9 cellular contexts compared by ENCODE assay signal in the genomic region with DNA sequence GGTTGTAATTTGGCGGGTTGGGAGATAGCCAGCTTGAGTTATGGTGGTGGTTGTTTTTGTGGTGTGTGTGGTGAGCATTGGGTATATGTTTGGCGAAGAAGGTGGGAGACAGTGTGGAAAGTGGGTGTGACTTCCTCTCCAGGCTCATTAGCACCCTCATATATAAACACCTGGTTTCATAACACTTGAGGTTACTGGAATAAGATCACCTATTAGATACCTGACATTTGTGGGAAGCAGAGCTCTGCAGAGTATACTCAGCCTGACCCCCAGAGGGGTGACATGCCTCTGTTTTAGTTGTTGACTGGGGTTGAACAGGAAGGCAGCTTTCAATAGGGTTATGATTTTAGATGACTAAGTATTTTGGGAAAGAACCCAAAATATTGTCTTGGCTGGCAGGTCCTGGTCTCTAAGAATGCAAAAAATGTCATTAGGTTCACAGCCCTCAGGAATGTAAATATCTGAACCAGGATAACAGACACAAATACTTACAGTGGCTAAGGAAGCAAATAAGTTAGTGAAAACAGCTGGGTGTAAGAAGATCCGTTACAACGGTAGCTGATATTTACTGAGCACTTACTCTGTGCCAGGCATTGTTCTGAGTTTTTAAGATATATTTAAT. TPM values are rescaled to one million over a fixed set of nuclear protein-coding genes. Genes with fewer than 3 reads are reported as not detected.
DNase-seq lines count a peak whose midpoint lies in the region; TF ChIP-seq lines count a peak whose summit lies in the region.
"Had no signal": no experiment of that assay in that cellular context is flagged by ENCODE, and none has a peak within 500 bp of the region (broad histone marks: within the 10 kb centered on the region; RNA-seq: fewer than 3 reads in every experiment).

No MANE protein-coding gene starts in this region.

- H3K27me3 ChIP-seq in AG04450 (ENCODE audit: control insufficient read depth, insufficient read depth, low read length) = no peaks in the 10 kb centered on the region

- H3K27ac ChIP-seq in AG04450 (ENCODE audit: low read depth, low read length) = peak overlapping the region; percentile 31

- H3K9me3 ChIP-seq in AG04450 (ENCODE audit: control insufficient read depth, insufficient read depth, low read length) = no peaks in the 10 kb centered on the region; the same call in 1 of the 2 replicates

- TF ChIP-seq CTCF in AG04450 (IDR thresholded peaks at IDR 0.05; ENCODE audit: low read depth, low read length) = no peak

- H3K4me3 ChIP-seq in AG04450 (ENCODE audit: low read depth, low read length) = no peak overlapping the region

- CTCF ChIA-PET in AG04450 (lab: Charles Lee) = interaction anchor here (1.0 to 2.0 kb wide), 2 partner anchors 10 to 76 kb away, joined by 7 to 8 read pairs; no protein-coding TSS in a partner anchor

- POLR2A ChIA-PET in AG04450 (lab: Yijun Ruan, JAX) = interaction anchor here (0.9 to 1.9 kb wide), 4 partner anchors 10 to 99 kb away, joined by 4 to 12 read pairs (median 6); no protein-coding TSS in a partner anchor

- DNase-seq in AG04450 (ENCODE audit: low read depth, low spot score) (peak; percentile 74), NCI-H226 (peak; percentile 86), dermis microvascular lymphatic vessel endothelial cell (ENCODE audit: low read depth in 2 of 2) (peak; percentile 27 to 95), myocyte (ENCODE audit: low read depth) (peak; percentile 78), NCI-H524 (lab: John Stamatoyannopoulos, UW) (no peak), inferior parietal cortex (ENCODE audit: extremely low spot score) (no peak), C1 segment of cervical spinal cord (lab: John Stamatoyannopoulos, UW) (no peak)
- DNase-seq in stimulated activated CD4-positive, alpha-beta T cell treated with anti-CD3 and anti-CD28 coated beads, Interleukin-4, amount 100 ng/mL, for 4 hours = no peak
- DNase-seq: NCI-H2081 had no signal

RNA-seq across cellular contexts. Expression of gene EFCAB13, which starts 18.3 kb away (rescaled TPM):
- polyA plus RNA-seq in AG04450 (2011; rRNA removed) = 0.84 and 1.6 TPM in 2 replicates
- 0.55 and 1.5 TPM in 2 replicates for polyA minus RNA-seq in AG04450 (2011; rRNA and poly(A)+ RNA removed)
- total RNA-seq in dermis microvascular lymphatic vessel endothelial cell (2.3 and 4.2 TPM in 2 replicates), myocyte (1.9 and 3.4 TPM in 2 replicates)
- polyA plus RNA-seq in myocyte (2012) = 2.3 TPM

RNA-seq across cellular contexts. Expression of gene ITGB3, which starts 51.8 kb away (rescaled TPM):
- 26.2 and 30.9 TPM in 2 replicates for polyA plus RNA-seq in AG04450 (2011; rRNA removed)
- 49.2 and 52.3 TPM in 2 replicates for polyA minus RNA-seq in AG04450 (2011; rRNA and poly(A)+ RNA removed)
- total RNA-seq in dermis microvascular lymphatic vessel endothelial cell = 149 and 223 TPM in 2 replicates
- 1.5 and 3.5 TPM in 2 replicates for total RNA-seq in myocyte
- polyA plus RNA-seq in myocyte (2012) = 2.5 TPM

Comparison
In these comparisons a context has a peak if more than half of its experiments do, and no peak if none do; other contexts are left out.
1. DNase-seq: peak in AG04450 (single experiment), NCI-H226 (single experiment), dermis microvascular lymphatic vessel endothelial cell (2 of 2) and myocyte (single experiment); none in NCI-H524 (0 of 2), inferior parietal cortex (single experiment), C1 segment of cervical spinal cord (0 of 14) and stimulated activated CD4-positive, alpha-beta T cell treated with anti-CD3 and anti-CD28 coated beads, Interleukin-4, amount 100 ng/mL, for 4 hours (0 of 2).
2. RNA of gene ITGB3, which starts 51.8 kb away (total RNA-seq): 149 to 223 TPM in dermis microvascular lymphatic vessel endothelial cell; 1.5 to 3.5 TPM in myocyte; every median in the first group is over 10 times any median in the second.